Comparison of ENCODE assay signal across 1 cellular context in genomic region chr22:39115570-39115969, GRCh38.
TF ChIP-seq lines count a peak whose summit lies in the region.

No MANE protein-coding gene starts in this region.

TF ChIP-seq in SK-N-SH treated with all-trans-retinoic acid at 6 μM for 48 hours, 23 proteins besides CTCF, POLR2A, EP300 and RAD21:
- TF ChIP-seq ARNTL (CRISPR knock-in tag; IDR thresholded peaks at IDR 0.05; ENCODE audit: borderline replicate concordance, low read depth) (no peak), ISL1 (CRISPR knock-in tag; IDR thresholded peaks at IDR 0.05) (no peak), CSDC2 (CRISPR knock-in tag; IDR thresholded peaks at IDR 0.05) (no peak), ZC3H10 (CRISPR knock-in tag; IDR thresholded peaks at IDR 0.05) (no peak), CSRNP3 (CRISPR knock-in tag; IDR thresholded peaks at IDR 0.05) (no peak), ZNF70 (CRISPR knock-in tag; IDR thresholded peaks at IDR 0.05) (no peak), ZFP30 (CRISPR knock-in tag; IDR thresholded peaks at IDR 0.05) (no peak), POU6F1 (CRISPR knock-in tag; IDR thresholded peaks at IDR 0.05; ENCODE audit: borderline replicate concordance, low read depth) (no peak)
